34 cellular contexts compared by ENCODE assay signal in genomic region chr11:64838600-64839334, GRCh38. TPM values are rescaled to one million over a fixed set of nuclear protein-coding genes. Genes with fewer than 3 reads are reported as not detected.
"Had no signal": no experiment of that assay in that cellular context is flagged by ENCODE, and none has a peak within 500 bp of the region (broad histone marks: within the 10 kb centered on the region; RNA-seq: fewer than 3 reads in every experiment).

No MANE protein-coding gene starts in this region.

- DNase-seq: naive B cell; nucleus accumbens; ovary; posterior cingulate gyrus; psoas muscle; stimulated activated CD4-positive, alpha-beta T cell treated with anti-CD3 and anti-CD28 coated beads, Interleukin-12 subunit alpha, Interleukin-12 subunit beta, amount 100 ng/mL, for 4 hours; stimulated activated CD4-positive, alpha-beta T cell treated with anti-CD3 and anti-CD28 coated beads, Interleukin-1b, Interleukin-23, amount 100 ng/mL, for 48 hours; stimulated activated CD4-positive, alpha-beta T cell treated with anti-CD3 and anti-CD28 coated beads, Interleukin-4, amount 100 ng/mL, for 1 hour; stimulated activated CD4-positive, alpha-beta T cell treated with anti-CD3 and anti-CD28 coated beads, Interleukin-4, amount 100 ng/mL, for 4 hours; stimulated activated CD8-positive, alpha-beta memory T cell treated with anti-CD3 and anti-CD28 coated beads, Interleukin-4, amount 100 ng/mL, for 48 hours; stimulated activated naive CD4-positive, alpha-beta T cell; stimulated activated naive CD8-positive, alpha-beta T cell treated with anti-CD3 and anti-CD28 coated beads, Interleukin-15, amount 100 ng/mL, for 72 hours; stimulated activated naive CD8-positive, alpha-beta T cell treated with anti-CD3 and anti-CD28 coated beads, Interleukin-15, Interleukin-2, amounts not matched to agents 100 U/mL and 50 U/mL, for 24 hours; substantia nigra; testis; tibial artery; transverse colon; uterus had no signal

- H3K27me3 ChIP-seq: ovary, spleen, suprapubic skin, testis, tibial artery, transverse colon, upper lobe of right lung, uterus had no signal

- H3K27me3 Mint-ChIP-seq: naive B cell; naive thymus-derived CD8-positive, alpha-beta T cell; natural killer cell treated with Interleukin-12 subunit alpha and Interleukin-12 subunit beta and Interleukin-15 and Interleukin-18, amount 100 ng/mL, for 72 hours; progenitor cell of endocrine pancreas; stimulated activated memory B cell treated with anti-CD40 and anti-IgM and Interleukin-4, amounts not matched to agents 10 μg/mL and 1 μg/mL and 100 μg/mL, for 72 hours; stimulated activated naive CD8-positive, alpha-beta T cell treated with anti-CD3 and anti-CD28 coated beads, Interleukin-15, amount 100 ng/mL, for 72 hours had no signal

- H2AFZ ChIP-seq: neural progenitor cell, parathyroid adenoma had no signal

- H3K36me3 Mint-ChIP-seq: natural killer cell treated with Interleukin-12 subunit alpha and Interleukin-12 subunit beta and Interleukin-15 and Interleukin-18, amount 100 ng/mL, for 72 hours; neural progenitor cell; stimulated activated memory B cell treated with anti-CD40 and anti-IgM and Interleukin-4, amounts not matched to agents 10 μg/mL and 1 μg/mL and 100 μg/mL, for 72 hours; type B pancreatic cell had no signal

- H3K9ac ChIP-seq: neural progenitor cell, parathyroid adenoma had no signal

- H3K27ac ChIP-seq: neural progenitor cell, neutrophil, ovary, parathyroid adenoma, psoas muscle, skin epidermis, spleen, suprapubic skin, testis, tibial artery, transverse colon, upper lobe of right lung, uterus had no signal

- H3K4me3 Mint-ChIP-seq: naive B cell; naive thymus-derived CD8-positive, alpha-beta T cell; natural killer cell treated with Interleukin-12 subunit alpha and Interleukin-12 subunit beta and Interleukin-15 and Interleukin-18, amount 100 ng/mL, for 72 hours; neural progenitor cell; stimulated activated memory B cell treated with anti-CD40 and anti-IgM and Interleukin-4, amounts not matched to agents 10 μg/mL and 1 μg/mL and 100 μg/mL, for 72 hours; stimulated activated naive CD8-positive, alpha-beta T cell treated with anti-CD3 and anti-CD28 coated beads, Interleukin-15, amount 100 ng/mL, for 72 hours; type B pancreatic cell had no signal

- H3K4me3 ChIP-seq: neural progenitor cell, ovary, psoas muscle, skin epidermis, smooth muscle cell, spleen, suprapubic skin, testis, tibial artery, transverse colon, upper lobe of right lung, uterus had no signal

- H3K36me3 ChIP-seq: neural progenitor cell, neutrophil, ovary, transverse colon, upper lobe of right lung, uterus had no signal

- ATAC-seq: naive thymus-derived CD8-positive, alpha-beta T cell; natural killer cell treated with Interleukin-12 subunit alpha and Interleukin-12 subunit beta and Interleukin-15 and Interleukin-18, amount 100 ng/mL, for 72 hours; psoas muscle; right cardiac atrium; sciatic nerve; stimulated activated memory B cell treated with anti-CD40 and anti-IgM and Interleukin-4, amounts not matched to agents 10 μg/mL and 1 μg/mL and 100 μg/mL, for 72 hours; stimulated activated naive CD8-positive, alpha-beta T cell treated with anti-CD3 and anti-CD28 coated beads, Interleukin-15, amount 100 ng/mL, for 72 hours; stimulated activated naive CD8-positive, alpha-beta T cell treated with anti-CD3 and anti-CD28 coated beads, Interleukin-15, Interleukin-2, amounts not matched to agents 100 U/mL and 50 U/mL, for 24 hours; upper lobe of right lung had no signal

- H3K4me2 ChIP-seq: neural progenitor cell, smooth muscle cell had no signal

- H3K27ac Mint-ChIP-seq: naive B cell; naive thymus-derived CD8-positive, alpha-beta T cell; natural killer cell treated with Interleukin-12 subunit alpha and Interleukin-12 subunit beta and Interleukin-15 and Interleukin-18, amount 100 ng/mL, for 72 hours; progenitor cell of endocrine pancreas; stimulated activated memory B cell treated with anti-CD40 and anti-IgM and Interleukin-4, amounts not matched to agents 10 μg/mL and 1 μg/mL and 100 μg/mL, for 72 hours; stimulated activated naive CD8-positive, alpha-beta T cell treated with anti-CD3 and anti-CD28 coated beads, Interleukin-15, amount 100 ng/mL, for 72 hours had no signal

- H3K9me3 ChIP-seq: neutrophil, ovary, psoas muscle, spleen, suprapubic skin, testis, tibial artery, transverse colon, upper lobe of right lung, uterus had no signal

- H3K4me1 ChIP-seq: parathyroid adenoma, psoas muscle, testis, uterus had no signal

- H3K9me3 Mint-ChIP-seq: naive B cell; naive thymus-derived CD8-positive, alpha-beta T cell; natural killer cell treated with Interleukin-12 subunit alpha and Interleukin-12 subunit beta and Interleukin-15 and Interleukin-18, amount 100 ng/mL, for 72 hours; neural progenitor cell; stimulated activated memory B cell treated with anti-CD40 and anti-IgM and Interleukin-4, amounts not matched to agents 10 μg/mL and 1 μg/mL and 100 μg/mL, for 72 hours; stimulated activated naive CD8-positive, alpha-beta T cell treated with anti-CD3 and anti-CD28 coated beads, Interleukin-15, amount 100 ng/mL, for 72 hours; type B pancreatic cell had no signal

RNA-seq across cellular contexts. Expression of gene CDC42BPG, which starts 5.7 kb away (rescaled TPM):
- polyA plus RNA-seq: neural cell had no signal
